In genomic region chr5:79069488-79070001, GRCh38 we compare ENCODE assay signal across 1 cellular context.
A peak's percentile ranks its signal among the peaks of the same experiment; 100 is the strongest.
TF ChIP-seq lines count a peak whose summit lies in the region.

Gene BHMT2 (plus strand): TSS chr5:79069767. CDS start chr5:79069783, 16 bp downstream.
Gene DMGDH (minus strand): TSS chr5:79069674. CDS start chr5:79069620, 54 bp downstream.

TF ChIP-seq in HepG2, 621 proteins besides CTCF, POLR2A, EP300 and RAD21 (continued from another document and continues in another):
- TF ChIP-seq ZBTB4 (CRISPR knock-in tag; IDR thresholded peaks at IDR 0.05; ENCODE audit: borderline replicate concordance) (no peak), PPARG (CRISPR knock-in tag; conservative IDR thresholded peaks at IDR 0.05) (no peak), ZNF282 (IDR thresholded peaks at IDR 0.05; ENCODE audit: partially characterized antibody) (no peak), NR2C2 (CRISPR knock-in tag; IDR thresholded peaks at IDR 0.05; ENCODE audit: borderline replicate concordance) (no peak), ZBTB40 (IDR thresholded peaks at IDR 0.05) (no peak), ZBTB40 (CRISPR knock-in tag; IDR thresholded peaks at IDR 0.05) (peak; percentile 46; the same call in 1 of the 2 replicates), ETS1 (CRISPR knock-in tag; IDR thresholded peaks at IDR 0.05) (no peak), TFAP4 (IDR thresholded peaks at IDR 0.05; ENCODE audit: borderline replicate concordance, low read depth) (0 out of 2 replicates have a peak, but pooled peaks have one; percentile 5), NCOR1 (IDR thresholded peaks at IDR 0.05; ENCODE audit: borderline replicate concordance, low read length) (no peak), FOXP4 (CRISPR knock-in tag; IDR thresholded peaks at IDR 0.05) (no peak), HDAC6 (IDR thresholded peaks at IDR 0.05; ENCODE audit: low read depth, low read length) (no peak), ZNF33A (CRISPR knock-in tag; IDR thresholded peaks at IDR 0.05; ENCODE audit: borderline replicate concordance) (no peak), ZNF607 (CRISPR knock-in tag; IDR thresholded peaks at IDR 0.05; ENCODE audit: borderline replicate concordance) (peak; percentile 46; the same call in 1 of the 2 replicates), GFI1 (CRISPR knock-in tag; IDR thresholded peaks at IDR 0.05; ENCODE audit: borderline replicate concordance) (no peak; the same call in 1 of the 2 replicates), HNRNPL (IDR thresholded peaks at IDR 0.05; ENCODE audit: low read depth, low read length) (0 out of 2 replicates have a peak, but pooled peaks have one; percentile 12), ZNF768 (CRISPR knock-in tag; IDR thresholded peaks at IDR 0.05) (peak; percentile 67), ZNF776 (CRISPR knock-in tag; IDR thresholded peaks at IDR 0.05) (peak; percentile 60; the same call in 1 of the 2 replicates), PBX3 (CRISPR knock-in tag; IDR thresholded peaks at IDR 0.05; ENCODE audit: borderline replicate concordance) (no peak), TCF7L2 (IDR thresholded peaks at IDR 0.05; ENCODE audit: low read depth, low read length) (no peak), RNF2 (conservative IDR thresholded peaks at IDR 0.05; ENCODE audit: low read depth) (0 out of 2 replicates have a peak, but pooled peaks have one; percentile 34), SRF (IDR thresholded peaks at IDR 0.05; ENCODE audit: low read depth, low read length) (no peak), HCFC1 (IDR thresholded peaks at IDR 0.05; ENCODE audit: low read depth, low read length) (no peak), POGK (CRISPR knock-in tag; conservative IDR thresholded peaks at IDR 0.05) (0 out of 2 replicates have a peak, but pooled peaks have one; percentile 20), ZKSCAN8 (CRISPR knock-in tag; IDR thresholded peaks at IDR 0.05; ENCODE audit: borderline replicate concordance) (no peak), MXD4 (CRISPR knock-in tag; IDR thresholded peaks at IDR 0.05) (0 out of 2 replicates have a peak, but pooled peaks have one; percentile 50), SALL1 (CRISPR knock-in tag; IDR thresholded peaks at IDR 0.05) (peak; percentile 55), ZNF737 (CRISPR knock-in tag; IDR thresholded peaks at IDR 0.05; ENCODE audit: borderline replicate concordance) (no peak), GRHL1 (CRISPR knock-in tag; conservative IDR thresholded peaks at IDR 0.05) (no peak), TMF1 (CRISPR knock-in tag; IDR thresholded peaks at IDR 0.05; ENCODE audit: low read depth) (peak; percentile 88), GMEB1 (CRISPR knock-in tag; IDR thresholded peaks at IDR 0.05; ENCODE audit: borderline replicate concordance) (no peak)
